17 cellular contexts compared by ENCODE assay signal in genomic region chr1:36920801-36921405, GRCh38.
"Had no signal": no experiment of that assay in that cellular context is flagged by ENCODE, and none has a peak within 500 bp of the region (broad histone marks: within the 10 kb centered on the region; RNA-seq: fewer than 3 reads in every experiment).

No MANE protein-coding gene starts in this region.

- ATAC-seq: foreskin keratinocyte; left colon; left ventricle myocardium superior; naive thymus-derived CD4-positive, alpha-beta T cell had no signal

- H3K27me3 ChIP-seq: foreskin keratinocyte, hepatocyte, neutrophil had no signal

- H3K4me3 ChIP-seq: hepatocyte had no signal

- H3K27ac Mint-ChIP-seq: endodermal cell, nephron progenitor cell had no signal

- H3K36me3 Mint-ChIP-seq: naive thymus-derived CD4-positive, alpha-beta T cell had no signal

- DNase-seq: cerebellar nuclear complex; dermis blood vessel endothelial cell; effector CD4-positive, alpha-beta T cell; endodermal cell; erythroblast; foreskin keratinocyte; left colon; left ventricle myocardium superior; mesendoderm; naive thymus-derived CD4-positive, alpha-beta T cell; nephron progenitor cell; small intestine; stimulated activated CD4-positive, alpha-beta T cell treated with anti-CD3 and anti-CD28 coated beads, Interleukin-12 subunit alpha, Interleukin-12 subunit beta, amount 100 ng/mL, for 4 hours; stimulated activated naive CD4-positive, alpha-beta T cell treated with Interleukin-2 at 50 U/mL for 16 hours; trophoblast cell had no signal

- H3K36me3 ChIP-seq: neutrophil had no signal

- H3K4me1 Mint-ChIP-seq: naive thymus-derived CD4-positive, alpha-beta T cell had no signal

- H3K4me3 Mint-ChIP-seq: endodermal cell; naive thymus-derived CD4-positive, alpha-beta T cell; nephron progenitor cell had no signal
